In genomic region chr12:67816269-67816668, GRCh38 we compare ENCODE assay signal across 28 cellular contexts.
"Had no signal": no experiment of that assay in that cellular context is flagged by ENCODE, and none has a peak within 500 bp of the region (broad histone marks: within the 10 kb centered on the region; RNA-seq: fewer than 3 reads in every experiment).

No MANE protein-coding gene starts in this region.

- H3K27ac ChIP-seq: esophagus muscularis mucosa, foreskin keratinocyte, gastroesophageal sphincter, heart left ventricle, hepatocyte, left lung, neural progenitor cell, parathyroid adenoma, sigmoid colon, stomach, thyroid gland, vagina had no signal

- H3K27me3 Mint-ChIP-seq: dendritic cell treated with granulocyte-macrophage colony-stimulating factor and Interleukin-4, amounts not matched to agents 40 ng/mL and 50 ng/mL, for 4 days; naive B cell; progenitor cell of endocrine pancreas had no signal

- H3K9ac ChIP-seq: neural progenitor cell, parathyroid adenoma had no signal

- H3K9me3 ChIP-seq: gastroesophageal sphincter, sigmoid colon, thyroid gland, vagina had no signal

- ATAC-seq: foreskin keratinocyte; gastroesophageal sphincter; heart left ventricle; left cardiac atrium; left lung; mucosa of descending colon; right cardiac atrium; stimulated activated effector memory CD8-positive, alpha-beta T cell treated with anti-CD3 and anti-CD28 coated beads, Interleukin-12 subunit alpha, Interleukin-12 subunit beta, amount 100 ng/mL, for 72 hours had no signal

- H3K4me1 Mint-ChIP-seq: naive B cell; neural progenitor cell; stimulated activated effector memory CD8-positive, alpha-beta T cell treated with anti-CD3 and anti-CD28 coated beads, Interleukin-12 subunit alpha, Interleukin-12 subunit beta, amount 100 ng/mL, for 72 hours had no signal

- H3K36me3 Mint-ChIP-seq: neural progenitor cell; stimulated activated effector memory CD8-positive, alpha-beta T cell treated with anti-CD3 and anti-CD28 coated beads, Interleukin-12 subunit alpha, Interleukin-12 subunit beta, amount 100 ng/mL, for 72 hours had no signal

- H3K4me3 Mint-ChIP-seq: dendritic cell treated with granulocyte-macrophage colony-stimulating factor and Interleukin-4, amounts not matched to agents 40 ng/mL and 50 ng/mL, for 4 days; mesothelial cell of epicardium; naive B cell; nephron; neural progenitor cell; stimulated activated effector memory CD8-positive, alpha-beta T cell treated with anti-CD3 and anti-CD28 coated beads, Interleukin-12 subunit alpha, Interleukin-12 subunit beta, amount 100 ng/mL, for 72 hours had no signal

- H3K4me3 ChIP-seq: esophagus muscularis mucosa, gastroesophageal sphincter, heart left ventricle, hepatocyte, left lung, mucosa of descending colon, neural progenitor cell, sigmoid colon, stomach, thyroid gland, vagina had no signal

- H3K36me3 ChIP-seq: esophagus muscularis mucosa, gastroesophageal sphincter, heart left ventricle, left lung, neural progenitor cell, sigmoid colon, stomach, thyroid gland, vagina had no signal

- FAIRE-seq: endothelial cell of umbilical vein had no signal

- DNase-seq: effector CD8-positive, alpha-beta T cell; heart left ventricle; left cardiac atrium; left lung; mesenchymal stem cell; mucosa of descending colon; naive B cell; right cardiac atrium; sigmoid colon; stimulated activated CD4-positive, alpha-beta T cell treated with anti-CD3 and anti-CD28 coated beads, Interleukin-2, amount 100 ng/mL, for 24 hours; stimulated activated CD4-positive, alpha-beta T cell treated with anti-CD3 and anti-CD28 coated beads, Interleukin-4, amount 100 ng/mL, for 24 hours; stimulated activated naive CD4-positive, alpha-beta T cell treated with Interleukin-2 at 50 U/mL for 16 hours; stomach; thyroid gland; trophoblast cell had no signal

- H3K4me1 ChIP-seq: left lung, neural progenitor cell, parathyroid adenoma, stomach, thyroid gland, vagina had no signal

- H3K27ac Mint-ChIP-seq: dendritic cell treated with granulocyte-macrophage colony-stimulating factor and Interleukin-4, amounts not matched to agents 40 ng/mL and 50 ng/mL, for 4 days; mesothelial cell of epicardium; naive B cell; nephron; neural progenitor cell; progenitor cell of endocrine pancreas; stimulated activated effector memory CD8-positive, alpha-beta T cell treated with anti-CD3 and anti-CD28 coated beads, Interleukin-12 subunit alpha, Interleukin-12 subunit beta, amount 100 ng/mL, for 72 hours had no signal
